ENCODE assay signal across 1 cellular context in genomic region chr13:19767966-19768365, GRCh38.
TF ChIP-seq lines count a peak whose summit lies in the region.

No MANE protein-coding gene starts in this region.

TF ChIP-seq in HepG2, 621 proteins besides CTCF, POLR2A, EP300 and RAD21:
- TF ChIP-seq ZNF749 (CRISPR knock-in tag; IDR thresholded peaks at IDR 0.05; ENCODE audit: borderline replicate concordance) = no peak
- no peak for TF ChIP-seq ZNF414 (CRISPR knock-in tag; IDR thresholded peaks at IDR 0.05)
- no peak for TF ChIP-seq MBD4 (IDR thresholded peaks at IDR 0.05; ENCODE audit: borderline replicate concordance, low read length)
- TF ChIP-seq NBN (conservative IDR thresholded peaks at IDR 0.05) = no peak
- TF ChIP-seq ZNF20 (CRISPR knock-in tag; IDR thresholded peaks at IDR 0.05) = no peak
- no peak for TF ChIP-seq U2AF1 (optimal IDR thresholded peaks at IDR 0.05; ENCODE audit: low read depth, low read length)
- TF ChIP-seq CSRNP2 (CRISPR knock-in tag; conservative IDR thresholded peaks at IDR 0.05; ENCODE audit: low read depth) = no peak
- TF ChIP-seq ZNF780A (CRISPR knock-in tag; IDR thresholded peaks at IDR 0.05) = no peak
- TF ChIP-seq NR2F6 (IDR thresholded peaks at IDR 0.05) = no peak
- peak; percentile 31; the same call in 1 of the 2 replicates for TF ChIP-seq NR2F6 (CRISPR knock-in tag; IDR thresholded peaks at IDR 0.05)
- TF ChIP-seq ATF7-NPFF (CRISPR knock-in tag; IDR thresholded peaks at IDR 0.05; ENCODE audit: low read depth) = no peak
- TF ChIP-seq HNF4A (CRISPR knock-in tag; IDR thresholded peaks at IDR 0.05) = peak; percentile 34; the same call in 1 of the 2 replicates
- TF ChIP-seq JDP2 (CRISPR knock-in tag; IDR thresholded peaks at IDR 0.05; ENCODE audit: borderline replicate concordance) = no peak
- no peak for TF ChIP-seq ISL2 (CRISPR knock-in tag; IDR thresholded peaks at IDR 0.05)
- 0 out of 2 replicates have a peak, but pooled peaks have one; percentile 19 for TF ChIP-seq HOMEZ (CRISPR knock-in tag; IDR thresholded peaks at IDR 0.05; ENCODE audit: low read depth)
- TF ChIP-seq ZNF124 (CRISPR knock-in tag; IDR thresholded peaks at IDR 0.05) = no peak
- no peak for TF ChIP-seq ZBTB7A (CRISPR knock-in tag; IDR thresholded peaks at IDR 0.05)
- TF ChIP-seq WIZ (CRISPR knock-in tag; IDR thresholded peaks at IDR 0.05) = no peak
- TF ChIP-seq ZNF674 (CRISPR knock-in tag; IDR thresholded peaks at IDR 0.05; ENCODE audit: low read depth) = no peak
- TF ChIP-seq ZNF614 (CRISPR knock-in tag; IDR thresholded peaks at IDR 0.05; ENCODE audit: borderline replicate concordance) = no peak
- TF ChIP-seq NFYC (CRISPR knock-in tag; IDR thresholded peaks at IDR 0.05) = no peak
- no peak for TF ChIP-seq ETV6 (CRISPR knock-in tag; conservative IDR thresholded peaks at IDR 0.05)
- no peak for TF ChIP-seq ZUFSP (CRISPR knock-in tag; IDR thresholded peaks at IDR 0.05; ENCODE audit: borderline replicate concordance)
- TF ChIP-seq RBAK (CRISPR knock-in tag; IDR thresholded peaks at IDR 0.05) = no peak
- TF ChIP-seq DNMT3B (CRISPR knock-in tag; conservative IDR thresholded peaks at IDR 0.05) = no peak
- no peak for TF ChIP-seq SNAPC5 (CRISPR knock-in tag; IDR thresholded peaks at IDR 0.05; ENCODE audit: borderline replicate concordance)
- TF ChIP-seq ZNF543 (CRISPR knock-in tag; IDR thresholded peaks at IDR 0.05) = no peak
